In the genomic region with DNA sequence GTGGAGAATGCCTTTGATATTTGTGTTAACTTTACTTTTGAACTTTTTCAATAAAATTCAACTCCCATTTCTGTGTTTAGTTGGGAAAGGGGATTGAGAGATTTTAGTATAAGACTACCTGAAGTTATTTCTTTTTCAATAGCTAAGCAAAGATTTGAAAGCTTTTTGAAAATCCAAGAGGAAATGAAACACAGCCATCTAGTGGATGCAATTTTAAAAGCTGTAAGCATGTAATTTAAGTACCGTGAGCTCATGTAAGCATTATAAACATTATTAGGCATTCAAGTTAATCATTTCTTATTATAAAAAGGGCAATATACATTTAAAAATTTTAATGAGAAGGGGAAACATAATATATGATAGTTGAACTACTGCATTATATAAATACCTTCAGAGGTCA, we compare ENCODE assay signal across 12 cellular contexts.
DNase-seq lines count a peak whose midpoint lies in the region; ATAC-seq, FAIRE-seq and TF ChIP-seq lines count a peak whose summit lies in the region.
"Had no signal": no experiment of that assay in that cellular context is flagged by ENCODE, and none has a peak within 500 bp of the region (broad histone marks: within the 10 kb centered on the region; RNA-seq: fewer than 3 reads in every experiment).

No MANE protein-coding gene starts in this region.

- H3K9me2 ChIP-seq in GM23248 (ENCODE audit: insufficient read depth): no peaks in the 10 kb centered on the region

- intact Hi-C loops in activated CD4-positive, alpha-beta memory T cell treated with anti-CD3 and anti-CD28 coated beads for 36 hours (cut with micrococcal nuclease): no loop called here

- H3K36me3 Mint-ChIP-seq in activated CD4-positive, alpha-beta T cell treated with anti-CD3 and anti-CD28 coated beads, Interleukin-2, amount 10 ng/mL, durations not matched to agents 7 days and 5 days (ENCODE audit: low read depth): no peaks in the 10 kb centered on the region
- peaks cover 10% of the 10 kb centered on the region for H3K36me3 Mint-ChIP-seq in stimulated activated memory B cell treated with anti-CD40 and anti-IgM and Interleukin-4, amounts not matched to agents 10 μg/mL and 1 μg/mL and 100 μg/mL, for 72 hours
- peaks cover 5% of the 10 kb centered on the region for H3K36me3 Mint-ChIP-seq in activated CD4-positive, alpha-beta memory T cell treated with anti-CD3 and anti-CD28 coated beads for 36 hours

- H3K4me3 ChIP-seq in GM23248 (no peak overlapping the region), fibroblast of the aortic adventitia (ENCODE audit: low read depth, low read length) (no peak overlapping the region)

- POLR2A ChIA-PET in RWPE1 (lab: Yijun Ruan, JAX; ENCODE audit: low non-redundant PET): no interaction called here
- POLR2A ChIA-PET in activated CD4-positive, alpha-beta T cell treated with anti-CD3 and anti-CD28 coated beads, Interleukin-2, amount 10 ng/mL, durations not matched to agents 7 days and 5 days (lab: Charles Lee): no interaction called here
- POLR2A ChIA-PET in activated CD4-positive, alpha-beta memory T cell treated with anti-CD3 and anti-CD28 coated beads for 36 hours (lab: Charles Lee): no interaction called here

- H3K27ac ChIP-seq in GM23248 (no peak overlapping the region), RWPE1 (no peak overlapping the region)

- H3K9me3 Mint-ChIP-seq in activated CD4-positive, alpha-beta T cell treated with anti-CD3 and anti-CD28 coated beads, Interleukin-2, amount 10 ng/mL, durations not matched to agents 7 days and 5 days: peaks cover 2% of the 10 kb centered on the region
- H3K9me3 Mint-ChIP-seq in stimulated activated memory B cell treated with anti-CD40 and anti-IgM and Interleukin-4, amounts not matched to agents 10 μg/mL and 1 μg/mL and 100 μg/mL, for 72 hours: peaks cover 3% of the 10 kb centered on the region
- peaks cover 3% of the 10 kb centered on the region for H3K9me3 Mint-ChIP-seq in activated CD4-positive, alpha-beta memory T cell treated with anti-CD3 and anti-CD28 coated beads for 36 hours

- H3K79me2 ChIP-seq in GM23248 (ENCODE audit: insufficient read depth): no peaks in the 10 kb centered on the region

- no peaks in the 10 kb centered on the region for H3K4me1 Mint-ChIP-seq in activated CD4-positive, alpha-beta T cell treated with anti-CD3 and anti-CD28 coated beads, Interleukin-2, amount 10 ng/mL, durations not matched to agents 7 days and 5 days
- no peaks in the 10 kb centered on the region for H3K4me1 Mint-ChIP-seq in stimulated activated memory B cell treated with anti-CD40 and anti-IgM and Interleukin-4, amounts not matched to agents 10 μg/mL and 1 μg/mL and 100 μg/mL, for 72 hours
- H3K4me1 Mint-ChIP-seq in activated CD4-positive, alpha-beta memory T cell treated with anti-CD3 and anti-CD28 coated beads for 36 hours (ENCODE audit: low read depth): no peaks in the 10 kb centered on the region
- H3K4me1 Mint-ChIP-seq: naive thymus-derived CD8-positive, alpha-beta T cell had no signal

- H3K9ac ChIP-seq in GM23248: no peak overlapping the region

- H3K4me1 ChIP-seq in GM23248 (ENCODE audit: insufficient read depth): no peaks in the 10 kb centered on the region

- no peaks in the 10 kb centered on the region for H4K20me1 ChIP-seq in GM23248 (ENCODE audit: insufficient read depth)

- no peaks in the 10 kb centered on the region for H3K27me3 Mint-ChIP-seq in activated CD4-positive, alpha-beta T cell treated with anti-CD3 and anti-CD28 coated beads, Interleukin-2, amount 10 ng/mL, durations not matched to agents 7 days and 5 days
- no peaks in the 10 kb centered on the region for H3K27me3 Mint-ChIP-seq in stimulated activated memory B cell treated with anti-CD40 and anti-IgM and Interleukin-4, amounts not matched to agents 10 μg/mL and 1 μg/mL and 100 μg/mL, for 72 hours
- H3K27me3 Mint-ChIP-seq in activated CD4-positive, alpha-beta memory T cell treated with anti-CD3 and anti-CD28 coated beads for 36 hours: no peaks in the 10 kb centered on the region

- peak overlapping the region; percentile 43 for H2AFZ ChIP-seq in GM23248

- 47 to 56% methylated on average over 1 of the region's 1 CpG for WGBS in GM23248 (ENCODE audit: low coverage in 1 of 2, low lambda C conversion rate in 2 of 2, missing lambda C conversion rate in 2 of 2), 2 experiments

- H3K27me3 ChIP-seq in GM23248 (replicated peaks; ENCODE audit: insufficient read depth): no peaks in the 10 kb centered on the region

- H3K36me3 ChIP-seq in GM23248 (ENCODE audit: low read depth): no peaks in the 10 kb centered on the region

- H3K27ac Mint-ChIP-seq in activated CD4-positive, alpha-beta T cell treated with anti-CD3 and anti-CD28 coated beads, Interleukin-2, amount 10 ng/mL, durations not matched to agents 7 days and 5 days: no peak overlapping the region
- H3K27ac Mint-ChIP-seq in stimulated activated memory B cell treated with anti-CD40 and anti-IgM and Interleukin-4, amounts not matched to agents 10 μg/mL and 1 μg/mL and 100 μg/mL, for 72 hours: no peak overlapping the region
- H3K27ac Mint-ChIP-seq in activated CD4-positive, alpha-beta memory T cell treated with anti-CD3 and anti-CD28 coated beads for 36 hours: no peak overlapping the region

- TF ChIP-seq CTCF in RWPE1 (conservative IDR thresholded peaks at IDR 0.05; ENCODE audit: low read depth) (peak; percentile 83), fibroblast of the aortic adventitia (IDR thresholded peaks at IDR 0.05; ENCODE audit: insufficient read depth, low read length) (peak; percentile 59)

- no peak overlapping the region for H3K4me2 ChIP-seq in GM23248 (ENCODE audit: unreplicated experiment)

- no peaks in the 10 kb centered on the region for H3F3A ChIP-seq in GM23248 (ENCODE audit: insufficient read depth)

- no peaks in the 10 kb centered on the region for H3K9me3 ChIP-seq in GM23248 (ENCODE audit: low read depth)

- H3K4me3 Mint-ChIP-seq in activated CD4-positive, alpha-beta T cell treated with anti-CD3 and anti-CD28 coated beads, Interleukin-2, amount 10 ng/mL, durations not matched to agents 7 days and 5 days: no peak overlapping the region
- H3K4me3 Mint-ChIP-seq in stimulated activated memory B cell treated with anti-CD40 and anti-IgM and Interleukin-4, amounts not matched to agents 10 μg/mL and 1 μg/mL and 100 μg/mL, for 72 hours: no peak overlapping the region
- H3K4me3 Mint-ChIP-seq in activated CD4-positive, alpha-beta memory T cell treated with anti-CD3 and anti-CD28 coated beads for 36 hours: no peak overlapping the region
- H3K4me3 Mint-ChIP-seq: naive thymus-derived CD8-positive, alpha-beta T cell had no signal

- CTCF ChIA-PET in RWPE1 (lab: Yijun Ruan, JAX): interaction anchor here (0.6 kb wide), 1 partner anchor 45 kb away, joined by 3 read pairs; no protein-coding TSS in a partner anchor
- CTCF ChIA-PET in activated CD4-positive, alpha-beta T cell treated with anti-CD3 and anti-CD28 coated beads, Interleukin-2, amount 10 ng/mL, durations not matched to agents 7 days and 5 days (lab: Charles Lee): no interaction called here
- CTCF ChIA-PET in activated CD4-positive, alpha-beta memory T cell treated with anti-CD3 and anti-CD28 coated beads for 36 hours (lab: Charles Lee): no interaction called here

- no peak for ATAC-seq in stimulated activated memory B cell treated with anti-CD40 and anti-IgM and Interleukin-4, amounts not matched to agents 10 μg/mL and 1 μg/mL and 100 μg/mL, for 72 hours
- ATAC-seq: naive thymus-derived CD8-positive, alpha-beta T cell had no signal

- peak; percentile 95 for FAIRE-seq in A204.1 (lab: Jason Lieb, UNC)

- in situ Hi-C loops in GM23248 (cut with MboI): no loop called here

- DNase-seq in GM23248 (peak; percentile 28), RWPE1 (ENCODE audit: low spot score) (no peak), fibroblast of the aortic adventitia (ENCODE audit: low read depth) (peak; percentile 43), DMS79 (lab: John Stamatoyannopoulos, UW) (no peak)
- DNase-seq in activated CD4-positive, alpha-beta T cell treated with anti-CD3 and anti-CD28 coated beads, Interleukin-2, amount 10 ng/mL, durations not matched to agents 7 days and 5 days: no peak
- no peak for DNase-seq in activated CD4-positive, alpha-beta memory T cell treated with anti-CD3 and anti-CD28 coated beads for 36 hours
- DNase-seq: activated CD4-positive, alpha-beta T cell treated with anti-CD3 and anti-CD28 coated beads for 1 hour; effector CD8-positive, alpha-beta T cell; naive thymus-derived CD8-positive, alpha-beta T cell; stimulated activated CD8-positive, alpha-beta memory T cell treated with anti-CD3 and anti-CD28 coated beads, Interleukin-4, amount 100 ng/mL, for 48 hours had no signal

Comparison
In these comparisons a context has a peak if more than half of its experiments do, and no peak if none do; other contexts are left out.
1. DNase-seq: peak in GM23248 (single experiment) and fibroblast of the aortic adventitia (single experiment); none in RWPE1 (single experiment), DMS79 (single experiment), activated CD4-positive, alpha-beta T cell treated with anti-CD3 and anti-CD28 coated beads, Interleukin-2, amount 10 ng/mL, durations not matched to agents 7 days and 5 days (single experiment) and activated CD4-positive, alpha-beta memory T cell treated with anti-CD3 and anti-CD28 coated beads for 36 hours (single experiment).